8 cellular contexts compared by ENCODE assay signal in the genomic region with DNA sequence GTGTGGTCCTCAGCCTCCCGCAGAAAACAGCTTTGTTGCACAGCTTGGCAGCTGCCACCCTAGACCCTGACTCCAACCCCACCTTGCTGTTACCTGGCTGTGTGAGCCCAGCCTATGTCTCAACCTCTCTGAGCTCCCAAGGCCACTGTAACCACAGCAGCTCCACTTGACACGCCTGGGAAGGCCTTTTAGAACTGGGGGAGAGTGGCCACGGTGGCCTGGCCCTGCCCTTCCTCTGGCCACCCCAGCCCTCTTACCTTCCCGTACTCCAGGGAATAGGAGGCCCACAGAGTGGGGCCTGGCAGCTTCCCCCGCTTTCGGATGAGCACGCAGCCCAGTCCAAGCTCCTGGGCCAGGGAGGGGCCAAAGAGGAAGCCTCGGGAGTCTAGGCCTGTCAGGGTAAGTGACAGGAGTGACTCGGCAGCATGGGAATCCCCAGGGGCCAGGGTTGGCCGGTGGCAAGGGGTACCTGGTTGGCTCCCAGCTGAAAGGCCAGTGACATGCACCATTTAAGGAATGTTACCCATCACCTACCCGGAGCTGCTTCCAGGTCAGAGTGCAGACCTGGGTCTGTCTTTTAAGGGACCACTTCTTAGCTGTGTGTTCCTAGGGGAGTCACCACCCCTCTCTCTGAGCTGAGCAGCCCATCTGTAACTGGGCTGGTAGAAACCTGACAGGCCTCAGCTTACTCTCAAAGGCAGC. TPM values are rescaled to one million over a fixed set of nuclear protein-coding genes. Genes with fewer than 3 reads are reported as not detected.
DNase-seq lines count a peak whose midpoint lies in the region; ATAC-seq and TF ChIP-seq lines count a peak whose summit lies in the region.

No MANE protein-coding gene starts in this region.

- H3K36me3 Mint-ChIP-seq in activated T-helper 1 cell treated with anti-CD3 and anti-CD28 coated beads, Interleukin-12 subunit alpha, Interleukin-12 subunit beta, Interleukin-2, Interleukin-4 antibody, amounts not matched to agents 30 ng/mL and 10 ng/mL and 1 ng/mL, durations not matched to agents 14 hours and 24 hours and 36 hours (ENCODE audit: low read depth): peaks cover 13% of the 10 kb centered on the region

- peak overlapping the region; percentile 96 for H3K27ac Mint-ChIP-seq in activated T-helper 1 cell treated with anti-CD3 and anti-CD28 coated beads, Interleukin-12 subunit alpha, Interleukin-12 subunit beta, Interleukin-2, Interleukin-4 antibody, amounts not matched to agents 30 ng/mL and 10 ng/mL and 1 ng/mL, durations not matched to agents 14 hours and 24 hours and 36 hours
- peak overlapping the region; percentile 93 to 99 for H3K27ac Mint-ChIP-seq in stimulated activated naive CD8-positive, alpha-beta T cell treated with anti-CD3 and anti-CD28 coated beads, Interleukin-15, amount 100 ng/mL, for 72 hours

- peak overlapping the region; percentile 55 for H3K4me3 ChIP-seq in BE2C (ENCODE audit: low read depth, low read length)
- H3K4me3 ChIP-seq in HUES6 (ENCODE audit: low read depth, low read length): peak overlapping the region; percentile 90
- H3K4me3 ChIP-seq in iPS-20b (ENCODE audit: low read length): peak overlapping the region; percentile 91

- H3K27me3 ChIP-seq in BE2C (peaks cover 10% of the 10 kb centered on the region), HUES6 (ENCODE audit: control insufficient read depth, insufficient read depth, low read length) (no peaks in the 10 kb centered on the region), iPS-20b (ENCODE audit: insufficient read depth, low read length) (no peaks in the 10 kb centered on the region)

- H3K4me1 ChIP-seq in BE2C (peaks cover 9% of the 10 kb centered on the region), HUES6 (ENCODE audit: control insufficient read depth, insufficient read depth, low read length) (peaks cover 14% of the 10 kb centered on the region), iPS-20b (ENCODE audit: insufficient read depth, low read length) (no peaks in the 10 kb centered on the region)

- ATAC-seq in stimulated activated naive CD8-positive, alpha-beta T cell treated with anti-CD3 and anti-CD28 coated beads, Interleukin-15, amount 100 ng/mL, for 72 hours: peak; percentile 30
- ATAC-seq in GM21447 (IDR thresholded peaks at IDR 0.05; ENCODE audit: unreplicated experiment) (no peak), HG03097 (IDR thresholded peaks at IDR 0.05; ENCODE audit: low FRiP score, unreplicated experiment) (no peak)

- no peak for DNase-seq in BE2C
- no peak for DNase-seq in activated T-helper 1 cell treated with anti-CD3 and anti-CD28 coated beads, Interleukin-12 subunit alpha, Interleukin-12 subunit beta, Interleukin-2, Interleukin-4 antibody, amounts not matched to agents 30 ng/mL and 10 ng/mL and 1 ng/mL, durations not matched to agents 14 hours and 24 hours and 36 hours (ENCODE audit: low spot score)
- peak in 1 of 2 donors; percentile 62 for DNase-seq in stimulated activated naive CD8-positive, alpha-beta T cell treated with anti-CD3 and anti-CD28 coated beads, Interleukin-15, amount 100 ng/mL, for 72 hours
- DNase-seq in NCI-H748 treated with DMSO at 0.1 percent for 48 hours (lab: John Stamatoyannopoulos, UW): no peak

- no peaks in the 10 kb centered on the region for H3K9me3 Mint-ChIP-seq in activated T-helper 1 cell treated with anti-CD3 and anti-CD28 coated beads, Interleukin-12 subunit alpha, Interleukin-12 subunit beta, Interleukin-2, Interleukin-4 antibody, amounts not matched to agents 30 ng/mL and 10 ng/mL and 1 ng/mL, durations not matched to agents 14 hours and 24 hours and 36 hours
- no peaks in the 10 kb centered on the region for H3K9me3 Mint-ChIP-seq in stimulated activated naive CD8-positive, alpha-beta T cell treated with anti-CD3 and anti-CD28 coated beads, Interleukin-15, amount 100 ng/mL, for 72 hours

- peak overlapping the region; percentile 95 for H3K27ac ChIP-seq in HUES6 (ENCODE audit: low read depth, low read length)
- H3K27ac ChIP-seq in iPS-20b (ENCODE audit: low read length): no peak overlapping the region

- no peak for TF ChIP-seq CTCF in BE2C (IDR thresholded peaks at IDR 0.05; ENCODE audit: low read depth, low read length)

- H3K9me3 ChIP-seq in BE2C (peaks cover 5% of the 10 kb centered on the region; the same call in 1 of the 2 replicates), HUES6 (ENCODE audit: control insufficient read depth, insufficient read depth, low read depth, low read length) (no peaks in the 10 kb centered on the region), iPS-20b (ENCODE audit: insufficient read depth, low read depth, low read length) (no peaks in the 10 kb centered on the region)

- no peaks in the 10 kb centered on the region for H3K27me3 Mint-ChIP-seq in activated T-helper 1 cell treated with anti-CD3 and anti-CD28 coated beads, Interleukin-12 subunit alpha, Interleukin-12 subunit beta, Interleukin-2, Interleukin-4 antibody, amounts not matched to agents 30 ng/mL and 10 ng/mL and 1 ng/mL, durations not matched to agents 14 hours and 24 hours and 36 hours (ENCODE audit: insufficient read depth)
- no peaks in the 10 kb centered on the region for H3K27me3 Mint-ChIP-seq in stimulated activated naive CD8-positive, alpha-beta T cell treated with anti-CD3 and anti-CD28 coated beads, Interleukin-15, amount 100 ng/mL, for 72 hours

- intact Hi-C loops in activated T-helper 1 cell treated with anti-CD3 and anti-CD28 coated beads, Interleukin-12 subunit alpha, Interleukin-12 subunit beta, Interleukin-2, Interleukin-4 antibody, amounts not matched to agents 30 ng/mL and 10 ng/mL and 1 ng/mL, durations not matched to agents 14 hours and 24 hours and 36 hours (cut with micrococcal nuclease): loop anchor here (2.0 to 5.0 kb wide), 2 partner anchors 28 to 752 kb away; a partner anchor contains a TSS

- H3K4me3 Mint-ChIP-seq in activated T-helper 1 cell treated with anti-CD3 and anti-CD28 coated beads, Interleukin-12 subunit alpha, Interleukin-12 subunit beta, Interleukin-2, Interleukin-4 antibody, amounts not matched to agents 30 ng/mL and 10 ng/mL and 1 ng/mL, durations not matched to agents 14 hours and 24 hours and 36 hours: peak overlapping the region; percentile 90
- peak overlapping the region; percentile 98 to 99 for H3K4me3 Mint-ChIP-seq in stimulated activated naive CD8-positive, alpha-beta T cell treated with anti-CD3 and anti-CD28 coated beads, Interleukin-15, amount 100 ng/mL, for 72 hours

- H3K9ac ChIP-seq in HUES6 (ENCODE audit: low read length) (peak overlapping the region; percentile 93), iPS-20b (ENCODE audit: low read depth, low read length) (peak overlapping the region; percentile 92)

- H3K36me3 ChIP-seq in BE2C: peaks cover 56% of the 10 kb centered on the region
- H3K36me3 ChIP-seq in HUES6 (ENCODE audit: control insufficient read depth, insufficient read depth, low read length): peaks cover 53% of the 10 kb centered on the region
- peaks cover 53% of the 10 kb centered on the region for H3K36me3 ChIP-seq in iPS-20b (ENCODE audit: insufficient read depth, low read depth, low read length)

- peaks cover 11% of the 10 kb centered on the region for H3K4me1 Mint-ChIP-seq in activated T-helper 1 cell treated with anti-CD3 and anti-CD28 coated beads, Interleukin-12 subunit alpha, Interleukin-12 subunit beta, Interleukin-2, Interleukin-4 antibody, amounts not matched to agents 30 ng/mL and 10 ng/mL and 1 ng/mL, durations not matched to agents 14 hours and 24 hours and 36 hours (ENCODE audit: low read depth)
- H3K4me1 Mint-ChIP-seq in stimulated activated naive CD8-positive, alpha-beta T cell treated with anti-CD3 and anti-CD28 coated beads, Interleukin-15, amount 100 ng/mL, for 72 hours: peaks cover 70% of the 10 kb centered on the region

RNA-seq across cellular contexts. Expression of a gene that starts 1.4 kb away (rescaled TPM):
- 391 TPM for polyA plus RNA-seq in BE2C (2012; ENCODE audit: insufficient read depth, insufficient read length, low read depth)
- 301 and 303 TPM in 2 replicates for total RNA-seq in activated T-helper 1 cell treated with anti-CD3 and anti-CD28 coated beads, Interleukin-12 subunit alpha, Interleukin-12 subunit beta, Interleukin-2, Interleukin-4 antibody, amounts not matched to agents 30 ng/mL and 10 ng/mL and 1 ng/mL, durations not matched to agents 14 hours and 24 hours and 36 hours

RNA-seq across cellular contexts. Expression of a gene that starts 6.7 kb away (rescaled TPM):
- polyA plus RNA-seq in BE2C (2012; ENCODE audit: insufficient read depth, insufficient read length, low read depth): 27.8 TPM
- total RNA-seq in activated T-helper 1 cell treated with anti-CD3 and anti-CD28 coated beads, Interleukin-12 subunit alpha, Interleukin-12 subunit beta, Interleukin-2, Interleukin-4 antibody, amounts not matched to agents 30 ng/mL and 10 ng/mL and 1 ng/mL, durations not matched to agents 14 hours and 24 hours and 36 hours: 95.4 and 97.3 TPM in 2 replicates

RNA-seq across cellular contexts. Expression of a gene that starts 25.3 kb away (rescaled TPM):
- polyA plus RNA-seq in BE2C (2012; ENCODE audit: insufficient read depth, insufficient read length, low read depth): 21.7 TPM
- total RNA-seq in activated T-helper 1 cell treated with anti-CD3 and anti-CD28 coated beads, Interleukin-12 subunit alpha, Interleukin-12 subunit beta, Interleukin-2, Interleukin-4 antibody, amounts not matched to agents 30 ng/mL and 10 ng/mL and 1 ng/mL, durations not matched to agents 14 hours and 24 hours and 36 hours: 214 and 217 TPM in 2 replicates

RNA-seq across cellular contexts. Expression of a gene that starts 46.4 kb away (rescaled TPM):
- 15.2 TPM for polyA plus RNA-seq in BE2C (2012; ENCODE audit: insufficient read depth, insufficient read length, low read depth)
- 21.9 and 23.8 TPM in 2 replicates for total RNA-seq in activated T-helper 1 cell treated with anti-CD3 and anti-CD28 coated beads, Interleukin-12 subunit alpha, Interleukin-12 subunit beta, Interleukin-2, Interleukin-4 antibody, amounts not matched to agents 30 ng/mL and 10 ng/mL and 1 ng/mL, durations not matched to agents 14 hours and 24 hours and 36 hours

RNA-seq across cellular contexts. Expression of a gene that starts 46.6 kb away (rescaled TPM):
- 252 TPM for polyA plus RNA-seq in BE2C (2012; ENCODE audit: insufficient read depth, insufficient read length, low read depth)
- 63.1 and 65.4 TPM in 2 replicates for total RNA-seq in activated T-helper 1 cell treated with anti-CD3 and anti-CD28 coated beads, Interleukin-12 subunit alpha, Interleukin-12 subunit beta, Interleukin-2, Interleukin-4 antibody, amounts not matched to agents 30 ng/mL and 10 ng/mL and 1 ng/mL, durations not matched to agents 14 hours and 24 hours and 36 hours
